ENCODE assay signal across 10 cellular contexts in genomic region chr10:78299861-78300453, GRCh38.
A peak's percentile ranks its signal among the peaks of the same experiment; 100 is the strongest.
DNase-seq lines count a peak whose midpoint lies in the region; ATAC-seq and TF ChIP-seq lines count a peak whose summit lies in the region.
"Had no signal": no experiment of that assay in that cellular context is flagged by ENCODE, and none has a peak within 500 bp of the region (broad histone marks: within the 10 kb centered on the region; RNA-seq: fewer than 3 reads in every experiment).

No MANE protein-coding gene starts in this region.

- TF ChIP-seq CTCF in heart left ventricle (IDR thresholded peaks at IDR 0.05), result no peak
- TF ChIP-seq CTCF in right atrium auricular region (IDR thresholded peaks at IDR 0.05), result no peak
- TF ChIP-seq CTCF in lower lobe of right lung (IDR thresholded peaks at IDR 0.05), result no peak

- DNase-seq in heart left ventricle (peak in 4 of 5 donors; percentile 36 to 60 (median 40)), right atrium auricular region (ENCODE audit: low spot score) (no peak), lower lobe of right lung (peak; percentile 66), NCI-H748 treated with DMSO at 0.1 percent for 48 hours (lab: John Stamatoyannopoulos, UW) (no peak), RKO (ENCODE audit: low spot score) (no peak)
- no peak for DNase-seq in activated naive CD8-positive, alpha-beta T cell treated with anti-CD3 and anti-CD28 coated beads, Interleukin-2, amount 50 U/mL, for 24 hours
- DNase-seq: effector memory CD8-positive, alpha-beta T cell had no signal

- H3K27me3 ChIP-seq in heart left ventricle (no peaks in the 10 kb centered on the region), right atrium auricular region (no peaks in the 10 kb centered on the region), lower lobe of right lung (ENCODE audit: low read depth) (no peaks in the 10 kb centered on the region)

- H3K9me3 ChIP-seq in heart left ventricle (peaks cover 0 to 4% (median 0%) of the 10 kb centered on the region in 12 donors), right atrium auricular region (no peaks in the 10 kb centered on the region), lower lobe of right lung (no peaks in the 10 kb centered on the region)

- H3K4me1 Mint-ChIP-seq in activated naive CD8-positive, alpha-beta T cell treated with anti-CD3 and anti-CD28 coated beads, Interleukin-2, amount 50 U/mL, for 24 hours, result peaks cover 21% of the 10 kb centered on the region

- H3K36me3 ChIP-seq in heart left ventricle, result no peaks in the 10 kb centered on the region
- H3K36me3 ChIP-seq in right atrium auricular region, result no peaks in the 10 kb centered on the region
- H3K36me3 ChIP-seq in lower lobe of right lung, result no peaks in the 10 kb centered on the region

- H3K4me3 ChIP-seq in heart left ventricle (no peak overlapping the region), right atrium auricular region (no peak overlapping the region), lower lobe of right lung (no peak overlapping the region)

- peaks cover 3% of the 10 kb centered on the region for H3K9me3 Mint-ChIP-seq in activated naive CD8-positive, alpha-beta T cell treated with anti-CD3 and anti-CD28 coated beads, Interleukin-2, amount 50 U/mL, for 24 hours
- H3K9me3 Mint-ChIP-seq: effector memory CD8-positive, alpha-beta T cell had no signal

- no peaks in the 10 kb centered on the region for H3K27me3 Mint-ChIP-seq in activated naive CD8-positive, alpha-beta T cell treated with anti-CD3 and anti-CD28 coated beads, Interleukin-2, amount 50 U/mL, for 24 hours
- H3K27me3 Mint-ChIP-seq: activated T-helper 17 cell treated with anti-CD3 and anti-CD28 coated beads, Interleukin-2, amount 50 U/mL, for 72 hours; effector memory CD8-positive, alpha-beta T cell had no signal

- ATAC-seq in heart left ventricle, result no peak
- no peak for ATAC-seq in activated naive CD8-positive, alpha-beta T cell treated with anti-CD3 and anti-CD28 coated beads, Interleukin-2, amount 50 U/mL, for 24 hours
- no peak for ATAC-seq in lower lobe of right lung
- no peak for ATAC-seq in GM21390 (IDR thresholded peaks at IDR 0.05; ENCODE audit: unreplicated experiment)
- no peak for ATAC-seq in GM18867 (IDR thresholded peaks at IDR 0.05; ENCODE audit: unreplicated experiment)
- ATAC-seq: activated T-helper 17 cell treated with anti-CD3 and anti-CD28 coated beads, Interleukin-2, amount 50 U/mL, for 72 hours; effector memory CD8-positive, alpha-beta T cell had no signal

- no peak overlapping the region for H3K4me3 Mint-ChIP-seq in activated naive CD8-positive, alpha-beta T cell treated with anti-CD3 and anti-CD28 coated beads, Interleukin-2, amount 50 U/mL, for 24 hours
- H3K4me3 Mint-ChIP-seq: activated T-helper 17 cell treated with anti-CD3 and anti-CD28 coated beads, Interleukin-2, amount 50 U/mL, for 72 hours had no signal

- WGBS in heart left ventricle, 4 donors, result 86 to 93% (median 89%) methylated on average over 8 of the region's 8 CpGs

- intact Hi-C loops in heart left ventricle (cut with DNase I), result loop anchor here in 9 of 10 donors (5.0 to 10.0 kb wide), 12 partner anchors 88 to 897 kb away; partner anchors contain the start of gene ZMIZ1 (in 1 of the 9)
- intact Hi-C loops in lower lobe of right lung (cut with DNase I), result no loop called here

- no peak for TF ChIP-seq POLR2A in heart left ventricle (IDR thresholded peaks at IDR 0.05)

- H3K4me1 ChIP-seq in heart left ventricle, result peaks cover 0 to 24% (median 11%) of the 10 kb centered on the region in 12 donors
- peaks cover 0 to 17% of the 10 kb centered on the region in 2 donors for H3K4me1 ChIP-seq in right atrium auricular region
- peaks cover 17% of the 10 kb centered on the region for H3K4me1 ChIP-seq in lower lobe of right lung

- H3K27ac Mint-ChIP-seq in activated naive CD8-positive, alpha-beta T cell treated with anti-CD3 and anti-CD28 coated beads, Interleukin-2, amount 50 U/mL, for 24 hours, result peak overlapping the region; percentile 19
- H3K27ac Mint-ChIP-seq: activated T-helper 17 cell treated with anti-CD3 and anti-CD28 coated beads, Interleukin-2, amount 50 U/mL, for 72 hours; effector memory CD8-positive, alpha-beta T cell had no signal

- no peaks in the 10 kb centered on the region for H3K36me3 Mint-ChIP-seq in activated naive CD8-positive, alpha-beta T cell treated with anti-CD3 and anti-CD28 coated beads, Interleukin-2, amount 50 U/mL, for 24 hours (ENCODE audit: low read depth)

- peak overlapping the region in 5 of 12 donors; percentile 25 to 78 (median 49) for H3K27ac ChIP-seq in heart left ventricle
- no peak overlapping the region for H3K27ac ChIP-seq in right atrium auricular region
- peak overlapping the region; percentile 62 for H3K27ac ChIP-seq in lower lobe of right lung

Comparison
In these comparisons a context has a peak if more than half of its experiments do, and no peak if none do; other contexts are left out.
1. DNase-seq: peak in heart left ventricle (4 of 5) and lower lobe of right lung (single experiment); none in right atrium auricular region (single experiment), activated naive CD8-positive, alpha-beta T cell treated with anti-CD3 and anti-CD28 coated beads, Interleukin-2, amount 50 U/mL, for 24 hours (single experiment), NCI-H748 treated with DMSO at 0.1 percent for 48 hours (single experiment) and RKO (single experiment).